21 cellular contexts compared by ENCODE assay signal in genomic region chr19:53988981-53989380, GRCh38. TPM values are rescaled to one million over a fixed set of nuclear protein-coding genes. Genes with fewer than 3 reads are reported as not detected.
DNase-seq lines count a peak whose midpoint lies in the region; ATAC-seq, FAIRE-seq and TF ChIP-seq lines count a peak whose summit lies in the region.
"Had no signal": no experiment of that assay in that cellular context is flagged by ENCODE, and none has a peak within 500 bp of the region (broad histone marks: within the 10 kb centered on the region; RNA-seq: fewer than 3 reads in every experiment).

No MANE protein-coding gene starts in this region.

- no peak for DNase-seq in A549 (ENCODE audit: low read depth in 1 of 2, low spot score in 1 of 2)
- DNase-seq in Panc1 (ENCODE audit: low read depth, low spot score): no peak
- DNase-seq in type B pancreatic cell (ENCODE audit: extremely low spot score, unreplicated experiment): no peak
- DNase-seq in NCI-H526 treated with DMSO at 0.1 percent for 48 hours (lab: John Stamatoyannopoulos, UW): no peak
- no peak for DNase-seq in amniotic stem cell (lab: John Stamatoyannopoulos, UW)
- DNase-seq: CD4-positive, alpha-beta memory T cell; DMS53; GOT3; KBM-7 had no signal

- peak; percentile 54 for FAIRE-seq in A549 (lab: Jason Lieb, UNC)
- FAIRE-seq: G401.6, GM12891, GM19239, HepG2 had no signal

- H3K4me3 Mint-ChIP-seq in nephron (peak overlapping the region; percentile 11 to 37 (median 31)), type B pancreatic cell (peak overlapping the region; percentile 10)

- H3K27ac ChIP-seq in A549 (peak overlapping the region; percentile 93 to 97), Panc1 (ENCODE audit: low read length) (peak overlapping the region; percentile 94)
- H3K27ac ChIP-seq: 22Rv1 had no signal

- TF ChIP-seq POLR2A in A549 (IDR thresholded peaks at IDR 0.05; ENCODE audit: low read length): no peak

- WGBS in A549 (ENCODE audit: missing lambda C conversion rate): 92% methylated on average over 6 of the region's 6 CpGs

- no TSS peak for BruUV-seq in Panc1 (replicated peaks; lab: Mats Ljungman, UMichigan)

- H3K27me3 Mint-ChIP-seq in nephron (ENCODE audit: low read depth) (peaks cover 22% of the 10 kb centered on the region), type B pancreatic cell (peaks cover 29% of the 10 kb centered on the region)

- in situ Hi-C loops in Panc1 (cut with HindIII; ENCODE audit: low pct_unique_long_range_greater_than_20kb, low sequenced_read_pairs): no loop called here

- no peak overlapping the region for H3K4me3 ChIP-seq in A549
- H3K4me3 ChIP-seq in Panc1 (ENCODE audit: low read depth in 2 of 2, low read length in 2 of 2): no peak overlapping the region
- H3K4me3 ChIP-seq: BLaER1 had no signal

- POLR2A ChIA-PET in A549 (lab: Yijun Ruan, JAX): interaction anchor here (1.0 to 1.6 kb wide), 3 partner anchors 9 to 35 kb away, joined by 3 to 14 read pairs (median 4); no protein-coding TSS in a partner anchor
- POLR2A ChIA-PET in Panc1 (lab: Charles Lee): interaction anchor here (0.6 to 1.8 kb wide), 6 partner anchors 14 to 201 kb away, joined by 3 to 9 read pairs (median 6); partner anchors contain the start of genes MBOAT7 and MYADM

- H3K4me1 Mint-ChIP-seq in nephron (peaks cover 8% of the 10 kb centered on the region), type B pancreatic cell (ENCODE audit: unreplicated experiment) (no peaks in the 10 kb centered on the region)
- H3K4me1 Mint-ChIP-seq: IgD-negative memory B cell had no signal

- H3K27ac Mint-ChIP-seq in nephron: peak overlapping the region in 2 of 3 experiments; percentile 0 to 15
- H3K27ac Mint-ChIP-seq in type B pancreatic cell: no peak overlapping the region
- H3K27ac Mint-ChIP-seq: CD4-positive, alpha-beta memory T cell; IgD-negative memory B cell had no signal

- no peaks in the 10 kb centered on the region for H3K36me3 Mint-ChIP-seq in nephron (ENCODE audit: low read depth)
- H3K36me3 Mint-ChIP-seq in type B pancreatic cell: no peaks in the 10 kb centered on the region
- H3K36me3 Mint-ChIP-seq: CD4-positive, alpha-beta memory T cell; IgD-negative memory B cell had no signal

- TF ChIP-seq RAD21 in A549 (conservative IDR thresholded peaks at IDR 0.05 in 1 of 2, IDR thresholded peaks at IDR 0.05 in 1 of 2): no peak

- no peak for TF ChIP-seq EP300 in A549 (IDR thresholded peaks at IDR 0.05)

- ATAC-seq in A549 (no peak), Panc1 (no peak), HG03342 (IDR thresholded peaks at IDR 0.05; ENCODE audit: unreplicated experiment) (no peak)
- ATAC-seq: HCT116, HepG2 had no signal

- no peaks in the 10 kb centered on the region for H3K27me3 ChIP-seq in Panc1 (ENCODE audit: control insufficient read depth, insufficient read depth, low read length)
- H3K27me3 ChIP-seq: BLaER1 had no signal

- H3K4me2 ChIP-seq in A549: peak overlapping the region; percentile 58; the same call in 1 of the 3 replicates

- H3K9me3 ChIP-seq in A549 (no peaks in the 10 kb centered on the region), Panc1 (ENCODE audit: control insufficient read depth, insufficient read depth, low read depth, low read length) (no peaks in the 10 kb centered on the region)
- H3K9me3 ChIP-seq: BLaER1 had no signal

- H3K9me3 Mint-ChIP-seq in nephron (no peaks in the 10 kb centered on the region), type B pancreatic cell (no peaks in the 10 kb centered on the region)
- H3K9me3 Mint-ChIP-seq: CD4-positive, alpha-beta memory T cell had no signal

- CTCF ChIA-PET in A549 (lab: Yijun Ruan, JAX): interaction anchor here (0.6 to 1.8 kb wide), 7 partner anchors 13 to 353 kb away, joined by 3 to 14 read pairs (median 3); no protein-coding TSS in a partner anchor
- CTCF ChIA-PET in Panc1 (lab: Charles Lee): interaction anchor here (0.5 kb wide), 1 partner anchor 9 kb away, joined by 5 read pairs; no protein-coding TSS in a partner anchor

- peaks cover 51% of the 10 kb centered on the region for H3K4me1 ChIP-seq in A549
- peaks cover 59% of the 10 kb centered on the region for H3K4me1 ChIP-seq in Panc1 (ENCODE audit: control insufficient read depth, insufficient read depth, low read length)

- intact Hi-C loops in Panc1 (cut with micrococcal nuclease; ENCODE audit: unreplicated experiment): loop anchor here (5.0 to 10.0 kb wide), 2 partner anchors 33 to 144 kb away; no protein-coding TSS in a partner anchor

- TF ChIP-seq CTCF in A549 (IDR thresholded peaks at IDR 0.05) (no peak), Panc1 (IDR thresholded peaks at IDR 0.05) (no peak), nephron (IDR thresholded peaks at IDR 0.05; ENCODE audit: unreplicated experiment in 3 of 3) (no peak), type B pancreatic cell (conservative IDR thresholded peaks at IDR 0.05) (no peak)

- H3K36me3 ChIP-seq in Panc1 (ENCODE audit: control insufficient read depth, insufficient read depth, low read length): no peaks in the 10 kb centered on the region
- H3K36me3 ChIP-seq: BLaER1 had no signal

TF ChIP-seq in A549, 52 proteins besides CTCF, POLR2A, EP300 and RAD21:
- TF ChIP-seq RARB (CRISPR knock-in tag; IDR thresholded peaks at IDR 0.05) (no peak), FOSB (CRISPR knock-in tag; IDR thresholded peaks at IDR 0.05) (no peak), ATOH8 (CRISPR knock-in tag; IDR thresholded peaks at IDR 0.05; ENCODE audit: low read depth) (no peak), JUNB (IDR thresholded peaks at IDR 0.05) (no peak), HOXA7 (CRISPR knock-in tag; IDR thresholded peaks at IDR 0.05) (peak; percentile 18; the same call in 1 of the 2 replicates), RCOR1 (IDR thresholded peaks at IDR 0.05; ENCODE audit: low read depth, low read length) (no peak), KDM5A (IDR thresholded peaks at IDR 0.05) (no peak), TP53 (CRISPR knock-in tag; IDR thresholded peaks at IDR 0.05) (peak; percentile 50), KDM1A (IDR thresholded peaks at IDR 0.05; ENCODE audit: low read depth) (peak; percentile 40; the same call in 1 of the 2 replicates), CBX8 (IDR thresholded peaks at IDR 0.05) (no peak)

RNA-seq across cellular contexts. Expression of gene CACNG6, which starts 2.5 kb away (rescaled TPM):
- polyA plus RNA-seq in A549 (2011; rRNA removed): 15.6 and 16.2 TPM in 2 replicates
- polyA plus RNA-seq in A549 (2012; cell fraction: cytosol; rRNA removed): 11.5 and 18.6 TPM in 2 replicates
- 18.5 and 21.7 TPM in 2 replicates for polyA plus RNA-seq in A549 (2012; cell fraction: nucleus; rRNA removed)
- polyA plus RNA-seq in A549 (2017; fragmentation: RNase III; extraction: RNeasy Plus Mini Kit Qiagen cat#74134 plus additional on column Dnase treatment): 4.4 to 8.2 TPM (median 7.3 TPM) in 3 replicates
- 8.8 and 9.3 TPM in 2 replicates for polyA minus RNA-seq in A549 (2011; rRNA and poly(A)+ RNA removed)
- total RNA-seq in Panc1 (2021; ENCODE audit: unreplicated experiment): 14.6 TPM
- 20.6 TPM for polyA plus RNA-seq in Panc1 (2012; ENCODE audit: insufficient read length)
- total RNA-seq in type B pancreatic cell (ENCODE audit: low replicate concordance): 0.27 and 0.98 TPM in 2 replicates
- total RNA-seq: A673; CD4-positive, alpha-beta memory T cell; HepG2 had no signal
- polyA plus RNA-seq: CD4-positive, alpha-beta memory T cell; HepG2; IgD-negative memory B cell had no signal

RNA-seq across cellular contexts. Expression of gene CACNG8, which starts 26.2 kb away (rescaled TPM):
- polyA plus RNA-seq in A549 (2011; rRNA removed) (1.1 and 1.5 TPM in 2 replicates), A549 (2017; fragmentation: RNase III; extraction: RNeasy Plus Mini Kit Qiagen cat#74134 plus additional on column Dnase treatment) (4.6 to 6.9 TPM (median 5.8 TPM) in 3 replicates)
- polyA plus RNA-seq in A549 (2012; cell fraction: cytosol; rRNA removed): 0.69 and 0.74 TPM in 2 replicates
- 3.2 and 5.0 TPM in 2 replicates for polyA plus RNA-seq in A549 (2012; cell fraction: nucleus; rRNA removed)
- 0.87 and 1.3 TPM in 2 replicates for polyA minus RNA-seq in A549 (2011; rRNA and poly(A)+ RNA removed)
- total RNA-seq in Panc1 (2021; ENCODE audit: unreplicated experiment) (17.7 TPM), type B pancreatic cell (ENCODE audit: low replicate concordance) (0.05 and 0.97 TPM in 2 replicates)
- polyA plus RNA-seq in Panc1 (2012; ENCODE audit: insufficient read length): 16.0 TPM
- total RNA-seq: CD4-positive, alpha-beta memory T cell; HepG2 had no signal
- polyA plus RNA-seq: CD14-positive monocyte; CD4-positive, alpha-beta memory T cell; HepG2; IgD-negative memory B cell had no signal
